Comparison of ENCODE assay signal across 14 cellular contexts in genomic region chr12:65217127-65217526, GRCh38. TPM values are rescaled to one million over a fixed set of nuclear protein-coding genes. Genes with fewer than 3 reads are reported as not detected.
DNase-seq lines count a peak whose midpoint lies in the region; ATAC-seq and TF ChIP-seq lines count a peak whose summit lies in the region.
"Had no signal": no experiment of that assay in that cellular context is flagged by ENCODE, and none has a peak within 500 bp of the region (broad histone marks: within the 10 kb centered on the region; RNA-seq: fewer than 3 reads in every experiment).

No MANE protein-coding gene starts in this region.

- no peak overlapping the region for H3K4me3 ChIP-seq in PC-3 (ENCODE audit: low read length)
- H3K4me3 ChIP-seq: BLaER1 had no signal

- no peak overlapping the region for H3K9ac ChIP-seq in PC-3 (ENCODE audit: low read length)
- H3K9ac ChIP-seq: BLaER1 had no signal

- H3K4me1 ChIP-seq in PC-3 (ENCODE audit: insufficient read depth, low read length), result no peaks in the 10 kb centered on the region
- H3K4me1 ChIP-seq: BLaER1 had no signal

- H3K79me2 ChIP-seq in PC-3 (ENCODE audit: low read length), result no peaks in the 10 kb centered on the region

- no TSS peak for BruUV-seq in PC-3 (replicated peaks; lab: Mats Ljungman, UMichigan)

- intact Hi-C loops in activated B cell treated with CpG ODN at 0.5 μM for 24 hours (cut with micrococcal nuclease) (no loop called here), PC-3 (cut with micrococcal nuclease) (no loop called here)

- peaks cover 26% of the 10 kb centered on the region for H3K36me3 ChIP-seq in PC-3 (ENCODE audit: low read depth, low read length)

- H3K27ac ChIP-seq in PC-3 (ENCODE audit: low read length), result no peak overlapping the region
- H3K27ac ChIP-seq: BLaER1 had no signal

- peaks cover 23% of the 10 kb centered on the region for H3K9me3 Mint-ChIP-seq in activated T-cell treated with anti-CD3 and anti-CD28 coated beads, Interleukin-2, amount 50 U/mL, for 24 hours
- H3K9me3 Mint-ChIP-seq in activated T-cell treated with anti-CD3 and anti-CD28 coated beads, Interleukin-2, amount 50 U/mL, for 72 hours, result peaks cover 2 to 3% of the 10 kb centered on the region in 2 donors
- H3K9me3 Mint-ChIP-seq in activated B cell treated with CpG ODN at 0.5 μM for 24 hours, result peaks cover 10% of the 10 kb centered on the region
- peaks cover 0 to 25% (median 18%) of the 10 kb centered on the region in 9 donors for H3K9me3 Mint-ChIP-seq in naive thymus-derived CD8-positive, alpha-beta T cell

- H3K27ac Mint-ChIP-seq in activated T-cell treated with anti-CD3 and anti-CD28 coated beads, Interleukin-2, amount 50 U/mL, for 24 hours, result peak overlapping the region; percentile 19
- H3K27ac Mint-ChIP-seq in activated T-cell treated with anti-CD3 and anti-CD28 coated beads, Interleukin-2, amount 50 U/mL, for 72 hours, result no peak overlapping the region
- peak overlapping the region; percentile 13 for H3K27ac Mint-ChIP-seq in activated B cell treated with CpG ODN at 0.5 μM for 24 hours
- peak overlapping the region in 7 of 10 donors; percentile 12 to 69 (median 42) for H3K27ac Mint-ChIP-seq in naive thymus-derived CD8-positive, alpha-beta T cell

- no peaks in the 10 kb centered on the region for H3K9me2 ChIP-seq in PC-3 (replicated peaks; ENCODE audit: low read length)

- no peaks in the 10 kb centered on the region for H4K20me1 ChIP-seq in PC-3 (ENCODE audit: low read length)
- H4K20me1 ChIP-seq: BLaER1 had no signal

- H2AFZ ChIP-seq in PC-3 (ENCODE audit: low read length), result no peak overlapping the region

- no peak for TF ChIP-seq CTCF in activated B cell treated with CpG ODN at 0.5 μM for 24 hours (IDR thresholded peaks at IDR 0.05)
- TF ChIP-seq CTCF in PC-3 (conservative IDR thresholded peaks at IDR 0.05; ENCODE audit: low read depth, low read length), result no peak

- CTCF ChIA-PET in activated B cell treated with CpG ODN at 0.5 μM for 24 hours (lab: Charles Lee), result no interaction called here
- CTCF ChIA-PET in PC-3 (lab: Charles Lee), result no interaction called here

- peaks cover 16% of the 10 kb centered on the region for H3K4me1 Mint-ChIP-seq in activated T-cell treated with anti-CD3 and anti-CD28 coated beads, Interleukin-2, amount 50 U/mL, for 24 hours (ENCODE audit: low read depth)
- H3K4me1 Mint-ChIP-seq in activated T-cell treated with anti-CD3 and anti-CD28 coated beads, Interleukin-2, amount 50 U/mL, for 72 hours (ENCODE audit: low read depth), result no peaks in the 10 kb centered on the region
- no peaks in the 10 kb centered on the region for H3K4me1 Mint-ChIP-seq in activated B cell treated with CpG ODN at 0.5 μM for 24 hours
- H3K4me1 Mint-ChIP-seq in naive thymus-derived CD8-positive, alpha-beta T cell, result peaks cover 5 to 13% (median 9%) of the 10 kb centered on the region in 4 donors

- no peak overlapping the region for H3K4me2 ChIP-seq in PC-3 (ENCODE audit: low read length)
- H3K4me2 ChIP-seq: BLaER1 had no signal

- ATAC-seq in activated T-cell treated with anti-CD3 and anti-CD28 coated beads, Interleukin-2, amount 50 U/mL, for 72 hours (replicated peaks in 1 of 2), result no peak
- ATAC-seq in activated B cell treated with CpG ODN at 0.5 μM for 24 hours (ENCODE audit: low read depth) (no peak), PC-3 (no peak)
- no peak for ATAC-seq in naive thymus-derived CD8-positive, alpha-beta T cell

- H3K27me3 Mint-ChIP-seq in activated T-cell treated with anti-CD3 and anti-CD28 coated beads, Interleukin-2, amount 50 U/mL, for 24 hours, result no peaks in the 10 kb centered on the region
- H3K27me3 Mint-ChIP-seq in activated T-cell treated with anti-CD3 and anti-CD28 coated beads, Interleukin-2, amount 50 U/mL, for 72 hours (ENCODE audit: low read depth), result no peaks in the 10 kb centered on the region
- H3K27me3 Mint-ChIP-seq in activated B cell treated with CpG ODN at 0.5 μM for 24 hours, result no peaks in the 10 kb centered on the region
- no peaks in the 10 kb centered on the region for H3K27me3 Mint-ChIP-seq in naive thymus-derived CD8-positive, alpha-beta T cell

- H3F3A ChIP-seq in PC-3 (ENCODE audit: low read length, unreplicated experiment), result no peaks in the 10 kb centered on the region

- peaks cover 85% of the 10 kb centered on the region for H3K36me3 Mint-ChIP-seq in activated T-cell treated with anti-CD3 and anti-CD28 coated beads, Interleukin-2, amount 50 U/mL, for 24 hours (ENCODE audit: low read depth)
- H3K36me3 Mint-ChIP-seq in activated T-cell treated with anti-CD3 and anti-CD28 coated beads, Interleukin-2, amount 50 U/mL, for 72 hours (ENCODE audit: insufficient read depth in 2 of 2), result peaks cover 9 to 39% of the 10 kb centered on the region in 2 donors
- H3K36me3 Mint-ChIP-seq in activated B cell treated with CpG ODN at 0.5 μM for 24 hours (ENCODE audit: low read depth), result peaks cover 66% of the 10 kb centered on the region
- peaks cover 30 to 80% (median 50%) of the 10 kb centered on the region in 3 donors for H3K36me3 Mint-ChIP-seq in naive thymus-derived CD8-positive, alpha-beta T cell

- no peak overlapping the region for H3K4me3 Mint-ChIP-seq in activated T-cell treated with anti-CD3 and anti-CD28 coated beads, Interleukin-2, amount 50 U/mL, for 24 hours
- no peak overlapping the region for H3K4me3 Mint-ChIP-seq in activated T-cell treated with anti-CD3 and anti-CD28 coated beads, Interleukin-2, amount 50 U/mL, for 72 hours
- H3K4me3 Mint-ChIP-seq in activated B cell treated with CpG ODN at 0.5 μM for 24 hours, result no peak overlapping the region
- no peak overlapping the region for H3K4me3 Mint-ChIP-seq in naive thymus-derived CD8-positive, alpha-beta T cell

- POLR2A ChIA-PET in activated B cell treated with CpG ODN at 0.5 μM for 24 hours (lab: Charles Lee) (no interaction called here), PC-3 (lab: Charles Lee; ENCODE audit: unreplicated experiment) (no interaction called here)
- POLR2A ChIA-PET in naive thymus-derived CD8-positive, alpha-beta T cell (lab: Charles Lee), result no interaction called here

- peaks cover 6% of the 10 kb centered on the region for H3K9me3 ChIP-seq in PC-3 (ENCODE audit: low read length)

- no peaks in the 10 kb centered on the region for H3K27me3 ChIP-seq in PC-3 (ENCODE audit: low read length)
- H3K27me3 ChIP-seq: BLaER1 had no signal

- DNase-seq in activated T-cell treated with anti-CD3 and anti-CD28 coated beads, Interleukin-2, amount 50 U/mL, for 24 hours, result no peak
- no peak for DNase-seq in activated T-cell treated with anti-CD3 and anti-CD28 coated beads, Interleukin-2, amount 50 U/mL, for 72 hours
- DNase-seq in NCI-H1105 (lab: John Stamatoyannopoulos, UW), result peak; percentile 23
- no peak for DNase-seq in activated B cell treated with CpG ODN at 0.5 μM for 24 hours
- DNase-seq in naive thymus-derived CD8-positive, alpha-beta T cell, result no peak
- DNase-seq in NCI-H187 treated with DMSO at 0.1 percent for 48 hours (lab: John Stamatoyannopoulos, UW), result no peak
- DNase-seq in PC-3, result no peak
- DNase-seq: DND-41, NCI-H1092 treated with DMSO at 0.1 percent for 48 hours, NCI-H1694, NCI-H446 treated with DMSO at 0.1 percent for 48 hours, RPMI8226, SHP77 treated with DMSO at 0.1 percent for 48 hours had no signal

RNA-seq across cellular contexts. Expression of gene LEMD3, which starts 47.7 kb away (rescaled TPM):
- 10 to 100 TPM; 20.2 to 27.3 TPM for total RNA-seq in activated T-cell treated with anti-CD3 and anti-CD28 coated beads, Interleukin-2, amount 50 U/mL, for 72 hours
- total RNA-seq in activated B cell treated with CpG ODN at 0.5 μM for 24 hours (38.2 and 45.5 TPM in 2 replicates), PC-3 (2014; rRNA removed) (57.8 and 71.5 TPM in 2 replicates)
- total RNA-seq in naive thymus-derived CD8-positive, alpha-beta T cell, result 10 to 100 TPM; 62.1 to 62.9 TPM
- 10 to 100 TPM; 28.2 to 31.5 (median 30.9) TPM for polyA plus RNA-seq in naive thymus-derived CD8-positive, alpha-beta T cell
